Comparison of ENCODE assay signal across 19 cellular contexts in genomic region chr3:28590216-28590615, GRCh38.
DNase-seq lines count a peak whose midpoint lies in the region; ATAC-seq and TF ChIP-seq lines count a peak whose summit lies in the region.
"Had no signal": no experiment of that assay in that cellular context is flagged by ENCODE, and none has a peak within 500 bp of the region (broad histone marks: within the 10 kb centered on the region; RNA-seq: fewer than 3 reads in every experiment).

No MANE protein-coding gene starts in this region.

- no peaks in the 10 kb centered on the region for H3K36me3 ChIP-seq in SJCRH30
- H3K36me3 ChIP-seq in osteoblast (ENCODE audit: insufficient read depth, low read length) = no peaks in the 10 kb centered on the region
- H3K36me3 ChIP-seq: pancreas, sigmoid colon, vagina had no signal

- peak in 1 of 2 experiments; percentile 9 for DNase-seq in SJCRH30
- DNase-seq in osteoblast (ENCODE audit: insufficient read length, low spot score, missing footprints) = peak; percentile 53
- no peak for DNase-seq in NCI-H345 treated with DMSO at 0.1 percent for 48 hours (lab: John Stamatoyannopoulos, UW; ENCODE audit: unreplicated experiment)
- DNase-seq: activated CD4-positive, alpha-beta T cell treated with anti-CD3 and anti-CD28 coated beads, Interleukin-2, amount 50 U/mL, for 4 hours; activated naive CD4-positive, alpha-beta T cell; anterior cingulate cortex; kidney glomerular epithelial cell; naive thymus-derived CD8-positive, alpha-beta T cell; NCI-H1417; NCI-H774; pancreas; sigmoid colon; stimulated activated CD4-positive, alpha-beta T cell treated with anti-CD3 and anti-CD28 coated beads, Interleukin-2, amount 100 ng/mL, for 24 hours had no signal

- TF ChIP-seq CTCF in osteoblast (IDR thresholded peaks at IDR 0.05; ENCODE audit: extremely low read depth, low read depth, low read length) = no peak

- H3K79me2 ChIP-seq in osteoblast (ENCODE audit: insufficient read depth, low read length) = no peaks in the 10 kb centered on the region

- no peaks in the 10 kb centered on the region for H3K9me3 ChIP-seq in SJCRH30 (replicated peaks)
- no peaks in the 10 kb centered on the region for H3K9me3 ChIP-seq in osteoblast (ENCODE audit: low read depth, low read length)
- H3K9me3 ChIP-seq: pancreas, sigmoid colon, vagina had no signal

- peak; percentile 31 for ATAC-seq in GM18867 (IDR thresholded peaks at IDR 0.05; ENCODE audit: unreplicated experiment)
- ATAC-seq in HG03280 (IDR thresholded peaks at IDR 0.05; ENCODE audit: unreplicated experiment) = peak; percentile 41
- ATAC-seq in HG03354 (IDR thresholded peaks at IDR 0.05; ENCODE audit: poor library complexity, severe bottlenecking, unreplicated experiment) = no peak
- ATAC-seq in HG02763 (IDR thresholded peaks at IDR 0.05; ENCODE audit: unreplicated experiment) = no peak
- ATAC-seq: naive thymus-derived CD8-positive, alpha-beta T cell; pancreas had no signal

- H3K27ac ChIP-seq in SJCRH30 (peak overlapping the region; percentile 14; the same call in 1 of the 2 replicates), osteoblast (ENCODE audit: low read depth, low read length) (no peak overlapping the region)
- H3K27ac ChIP-seq: KMS-11, pancreas, sigmoid colon, vagina had no signal

- H3K4me3 ChIP-seq in SJCRH30 = peak overlapping the region; percentile 7; the same call in 1 of the 2 replicates
- no peak overlapping the region for H3K4me3 ChIP-seq in osteoblast (ENCODE audit: insufficient read depth, low read length)
- H3K4me3 ChIP-seq: pancreas, sigmoid colon, vagina had no signal

- no peaks in the 10 kb centered on the region for H4K20me1 ChIP-seq in osteoblast (ENCODE audit: insufficient read depth, low read length)

- H3K27me3 ChIP-seq in SJCRH30 (no peaks in the 10 kb centered on the region), osteoblast (ENCODE audit: insufficient read depth, low read length) (no peaks in the 10 kb centered on the region)
- H3K27me3 ChIP-seq: pancreas, sigmoid colon, vagina had no signal

- peak overlapping the region; percentile 20 for H3K4me2 ChIP-seq in osteoblast (ENCODE audit: insufficient read depth, low read length)
- H3K4me2 ChIP-seq: KMS-11 had no signal

- H3K4me1 ChIP-seq in SJCRH30 (peaks cover 10% of the 10 kb centered on the region), osteoblast (ENCODE audit: insufficient read depth, low read length) (no peaks in the 10 kb centered on the region)
- H3K4me1 ChIP-seq: pancreas, sigmoid colon, vagina had no signal

- no peak overlapping the region for H2AFZ ChIP-seq in osteoblast (ENCODE audit: low read length)

Comparison
In these comparisons a context has a peak if more than half of its experiments do, and no peak if none do; other contexts are left out.
1. ATAC-seq: peak in GM18867 (single experiment) and HG03280 (single experiment); none in HG03354 (single experiment) and HG02763 (single experiment).